ENCODE assay signal across 8 cellular contexts in the genomic region with DNA sequence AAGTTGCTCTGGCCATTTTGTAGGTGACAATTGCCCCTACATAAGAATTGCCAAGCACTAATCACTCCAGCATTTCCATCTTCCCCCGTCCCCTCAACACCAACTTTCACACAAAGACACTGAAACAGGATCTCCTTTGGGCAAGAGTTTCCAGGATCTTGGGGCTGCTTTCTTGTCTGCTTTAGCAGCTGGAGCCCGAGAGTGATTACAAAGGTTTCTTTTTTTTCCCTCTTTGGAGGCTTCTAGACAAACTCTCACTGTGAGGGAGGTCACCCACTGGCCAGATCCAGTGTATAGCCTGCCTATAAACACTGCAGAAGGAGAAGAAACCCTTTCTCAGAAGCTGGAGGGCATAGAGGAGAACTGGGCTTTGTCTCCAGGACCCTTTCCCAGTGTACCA.
"Had no signal": no experiment of that assay in that cellular context is flagged by ENCODE, and none has a peak within 500 bp of the region (broad histone marks: within the 10 kb centered on the region; RNA-seq: fewer than 3 reads in every experiment).

No MANE protein-coding gene starts in this region.

- H3K4me3 ChIP-seq: skin epidermis had no signal

- ATAC-seq: left colon; natural killer cell treated with Interleukin-12 subunit alpha and Interleukin-12 subunit beta and Interleukin-15 and Interleukin-18, amount 100 ng/mL, for 72 hours had no signal

- DNase-seq: activated CD4-positive, alpha-beta T cell treated with anti-CD3 and anti-CD28 coated beads for 48 hours; activated T-cell treated with anti-CD3 and anti-CD28 coated beads for 4 hours; dermis blood vessel endothelial cell; endodermal cell; immature natural killer cell; left colon had no signal
